Comparison of ENCODE assay signal across 1 cellular context in genomic region chr3:72155391-72156064, GRCh38.
TF ChIP-seq lines count a peak whose summit lies in the region.

No MANE protein-coding gene starts in this region.

TF ChIP-seq in HepG2, 621 proteins besides CTCF, POLR2A, EP300 and RAD21 (continued from another document and continues in another):
- TF ChIP-seq, protein P1, sequence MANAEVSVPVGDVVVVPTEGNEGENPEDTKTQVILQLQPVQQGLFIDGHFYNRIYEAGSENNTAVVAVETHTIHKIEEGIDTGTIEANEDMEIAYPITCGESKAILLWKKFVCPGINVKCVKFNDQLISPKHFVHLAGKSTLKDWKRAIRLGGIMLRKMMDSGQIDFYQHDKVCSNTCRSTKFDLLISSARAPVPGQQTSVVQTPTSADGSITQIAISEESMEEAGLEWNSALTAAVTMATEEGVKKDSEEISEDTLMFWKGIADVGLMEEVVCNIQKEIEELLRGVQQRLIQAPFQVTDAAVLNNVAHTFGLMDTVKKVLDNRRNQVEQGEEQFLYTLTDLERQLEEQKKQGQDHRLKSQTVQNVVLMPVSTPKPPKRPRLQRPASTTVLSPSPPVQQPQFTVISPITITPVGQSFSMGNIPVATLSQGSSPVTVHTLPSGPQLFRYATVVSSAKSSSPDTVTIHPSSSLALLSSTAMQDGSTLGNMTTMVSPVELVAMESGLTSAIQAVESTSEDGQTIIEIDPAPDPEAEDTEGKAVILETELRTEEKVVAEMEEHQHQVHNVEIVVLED (CRISPR knock-in tag; IDR thresholded peaks at IDR 0.05; ENCODE audit: borderline replicate concordance) = 0 out of 2 replicates have a peak, but pooled peaks have one; percentile 11
- TF ChIP-seq ZNF800 (CRISPR knock-in tag; IDR thresholded peaks at IDR 0.05) (no peak), CREB1 (IDR thresholded peaks at IDR 0.05) (no peak), CREB1 (CRISPR knock-in tag; IDR thresholded peaks at IDR 0.05) (peak; percentile 17; the same call in 1 of the 2 replicates), ZNF224 (CRISPR knock-in tag; IDR thresholded peaks at IDR 0.05) (0 out of 2 replicates have a peak, but pooled peaks have one; percentile 23), POLR2G (IDR thresholded peaks at IDR 0.05; ENCODE audit: low read depth, low read length) (peak; percentile 52; the same call in 1 of the 2 replicates), CEBPB (IDR thresholded peaks at IDR 0.05; ENCODE audit: borderline replicate concordance, low read depth, low read length) (peak; percentile 39; the same call in 1 of the 2 replicates), THAP7 (CRISPR knock-in tag; IDR thresholded peaks at IDR 0.05) (peak; percentile 33; the same call in 1 of the 2 replicates), SOX13 (IDR thresholded peaks at IDR 0.05) (no peak), SOX13 (CRISPR knock-in tag; conservative IDR thresholded peaks at IDR 0.05 in 1 of 2, IDR thresholded peaks at IDR 0.05 in 1 of 2) (peak in 1 of 2 experiments; percentile 64; a peak in 2 of 4 replicates), ZBTB1 (CRISPR knock-in tag; IDR thresholded peaks at IDR 0.05; ENCODE audit: borderline replicate concordance) (no peak), HDAC1 (CRISPR knock-in tag; IDR thresholded peaks at IDR 0.05) (peak; percentile 26; the same call in 1 of the 2 replicates), RXRB (CRISPR knock-in tag; IDR thresholded peaks at IDR 0.05; ENCODE audit: borderline replicate concordance) (peak; percentile 66; the same call in 1 of the 2 replicates), KDM1A (CRISPR knock-in tag; IDR thresholded peaks at IDR 0.05) (0 out of 2 replicates have a peak, but pooled peaks have one; percentile 41), FOSL2 (CRISPR knock-in tag; IDR thresholded peaks at IDR 0.05) (peak; percentile 93), ZNF362 (CRISPR knock-in tag; IDR thresholded peaks at IDR 0.05; ENCODE audit: borderline replicate concordance) (peak; percentile 88), DZIP1 (CRISPR knock-in tag; IDR thresholded peaks at IDR 0.05) (no peak), PAXIP1 (CRISPR knock-in tag; conservative IDR thresholded peaks at IDR 0.05) (peak; percentile 75), ZNF720 (CRISPR knock-in tag; IDR thresholded peaks at IDR 0.05) (no peak), SATB2 (CRISPR knock-in tag; IDR thresholded peaks at IDR 0.05) (no peak), ZNF644 (CRISPR knock-in tag; IDR thresholded peaks at IDR 0.05; ENCODE audit: low read depth) (peak; percentile 58), RBAK (CRISPR knock-in tag; IDR thresholded peaks at IDR 0.05) (no peak), KAT8 (CRISPR knock-in tag; IDR thresholded peaks at IDR 0.05) (0 out of 2 replicates have a peak, but pooled peaks have one; percentile 18), POGZ (CRISPR knock-in tag; IDR thresholded peaks at IDR 0.05) (peak; percentile 61; the same call in 1 of the 2 replicates), LCORL (IDR thresholded peaks at IDR 0.05) (no peak), LCORL (CRISPR knock-in tag; IDR thresholded peaks at IDR 0.05) (peak; percentile 51; the same call in 1 of the 2 replicates), KLF12 (CRISPR knock-in tag; IDR thresholded peaks at IDR 0.05; ENCODE audit: borderline replicate concordance) (peak; percentile 61; the same call in 1 of the 2 replicates), DNMT3B (CRISPR knock-in tag; conservative IDR thresholded peaks at IDR 0.05) (peak; percentile 76; the same call in 1 of the 2 replicates), ZNF142 (CRISPR knock-in tag; IDR thresholded peaks at IDR 0.05) (0 out of 2 replicates have a peak, but pooled peaks have one; percentile 33)
- TF ChIP-seq, protein P2, sequence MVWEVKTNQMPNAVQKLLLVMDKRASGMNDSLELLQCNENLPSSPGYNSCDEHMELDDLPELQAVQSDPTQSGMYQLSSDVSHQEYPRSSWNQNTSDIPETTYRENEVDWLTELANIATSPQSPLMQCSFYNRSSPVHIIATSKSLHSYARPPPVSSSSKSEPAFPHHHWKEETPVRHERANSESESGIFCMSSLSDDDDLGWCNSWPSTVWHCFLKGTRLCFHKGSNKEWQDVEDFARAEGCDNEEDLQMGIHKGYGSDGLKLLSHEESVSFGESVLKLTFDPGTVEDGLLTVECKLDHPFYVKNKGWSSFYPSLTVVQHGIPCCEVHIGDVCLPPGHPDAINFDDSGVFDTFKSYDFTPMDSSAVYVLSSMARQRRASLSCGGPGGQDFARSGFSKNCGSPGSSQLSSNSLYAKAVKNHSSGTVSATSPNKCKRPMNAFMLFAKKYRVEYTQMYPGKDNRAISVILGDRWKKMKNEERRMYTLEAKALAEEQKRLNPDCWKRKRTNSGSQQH (CRISPR knock-in tag; IDR thresholded peaks at IDR 0.05; ENCODE audit: low read depth) = peak; percentile 69; the same call in 1 of the 2 replicates
- TF ChIP-seq, protein P3, sequence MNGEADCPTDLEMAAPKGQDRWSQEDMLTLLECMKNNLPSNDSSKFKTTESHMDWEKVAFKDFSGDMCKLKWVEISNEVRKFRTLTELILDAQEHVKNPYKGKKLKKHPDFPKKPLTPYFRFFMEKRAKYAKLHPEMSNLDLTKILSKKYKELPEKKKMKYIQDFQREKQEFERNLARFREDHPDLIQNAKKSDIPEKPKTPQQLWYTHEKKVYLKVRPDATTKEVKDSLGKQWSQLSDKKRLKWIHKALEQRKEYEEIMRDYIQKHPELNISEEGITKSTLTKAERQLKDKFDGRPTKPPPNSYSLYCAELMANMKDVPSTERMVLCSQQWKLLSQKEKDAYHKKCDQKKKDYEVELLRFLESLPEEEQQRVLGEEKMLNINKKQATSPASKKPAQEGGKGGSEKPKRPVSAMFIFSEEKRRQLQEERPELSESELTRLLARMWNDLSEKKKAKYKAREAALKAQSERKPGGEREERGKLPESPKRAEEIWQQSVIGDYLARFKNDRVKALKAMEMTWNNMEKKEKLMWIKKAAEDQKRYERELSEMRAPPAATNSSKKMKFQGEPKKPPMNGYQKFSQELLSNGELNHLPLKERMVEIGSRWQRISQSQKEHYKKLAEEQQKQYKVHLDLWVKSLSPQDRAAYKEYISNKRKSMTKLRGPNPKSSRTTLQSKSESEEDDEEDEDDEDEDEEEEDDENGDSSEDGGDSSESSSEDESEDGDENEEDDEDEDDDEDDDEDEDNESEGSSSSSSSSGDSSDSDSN (CRISPR knock-in tag; IDR thresholded peaks at IDR 0.05) = peak; percentile 50
